In genomic region chr15:101498076-101498730, GRCh38 we compare ENCODE assay signal across 13 cellular contexts.
"Had no signal": no experiment of that assay in that cellular context is flagged by ENCODE, and none has a peak within 500 bp of the region (broad histone marks: within the 10 kb centered on the region; RNA-seq: fewer than 3 reads in every experiment).

No MANE protein-coding gene starts in this region.

- H3K9me3 ChIP-seq: ovary, sigmoid colon, spleen, upper lobe of left lung had no signal

- DNase-seq: activated CD4-positive, alpha-beta T cell treated with anti-CD3 and anti-CD28 coated beads, Interleukin-2, amount 50 U/mL, for 48 hours; activated CD4-positive, CD25-positive, alpha-beta regulatory T cell treated with anti-CD3 and anti-CD28 coated beads, Interleukin-2, amount 50 U/mL, for 72 hours; activated naive CD4-positive, alpha-beta T cell treated with anti-CD3 and anti-CD28 coated beads for 36 hours; hippocampal formation; ovary; sigmoid colon; spleen; upper lobe of left lung had no signal

- ATAC-seq: activated T-helper 17 cell treated with anti-CD3 and anti-CD28 coated beads, Interleukin-2, amount 50 U/mL, for 72 hours had no signal

- H3K27ac Mint-ChIP-seq: activated naive CD4-positive, alpha-beta T cell treated with anti-CD3 and anti-CD28 coated beads for 36 hours; activated T-helper 17 cell treated with anti-CD3 and anti-CD28 coated beads, Interleukin-2, amount 50 U/mL, for 72 hours; stimulated activated naive CD8-positive, alpha-beta T cell treated with anti-CD3 and anti-CD28 coated beads, Interleukin-15, Interleukin-2, amounts not matched to agents 100 ng/mL and 50 ng/mL, for 24 hours had no signal

- FAIRE-seq: astrocyte, keratinocyte had no signal

- H3K4me3 Mint-ChIP-seq: activated naive CD4-positive, alpha-beta T cell treated with anti-CD3 and anti-CD28 coated beads for 36 hours; activated T-helper 17 cell treated with anti-CD3 and anti-CD28 coated beads, Interleukin-2, amount 50 U/mL, for 72 hours; neural crest cell; stimulated activated naive CD8-positive, alpha-beta T cell treated with anti-CD3 and anti-CD28 coated beads, Interleukin-15, Interleukin-2, amounts not matched to agents 100 ng/mL and 50 ng/mL, for 24 hours had no signal

- H3K27ac ChIP-seq: ovary, sigmoid colon, upper lobe of left lung had no signal

- H3K9me3 Mint-ChIP-seq: activated naive CD4-positive, alpha-beta T cell treated with anti-CD3 and anti-CD28 coated beads for 36 hours; activated T-helper 17 cell treated with anti-CD3 and anti-CD28 coated beads, Interleukin-2, amount 50 U/mL, for 72 hours; neural crest cell; stimulated activated naive CD8-positive, alpha-beta T cell treated with anti-CD3 and anti-CD28 coated beads, Interleukin-15, Interleukin-2, amounts not matched to agents 100 ng/mL and 50 ng/mL, for 24 hours had no signal

- H3K27me3 ChIP-seq: ovary, upper lobe of left lung had no signal

- H3K4me3 ChIP-seq: ovary, sigmoid colon, spleen, upper lobe of left lung had no signal

- H3K36me3 ChIP-seq: ovary, sigmoid colon, spleen, upper lobe of left lung had no signal
